In genomic region chr11:6604081-6604626, GRCh38 we compare ENCODE assay signal across 8 cellular contexts. TPM values are rescaled to one million over a fixed set of nuclear protein-coding genes. Genes with fewer than 3 reads are reported as not detected.
DNase-seq lines count a peak whose midpoint lies in the region; ATAC-seq and TF ChIP-seq lines count a peak whose summit lies in the region.

No MANE protein-coding gene starts in this region.

- no peaks in the 10 kb centered on the region for H3K9me3 ChIP-seq in mononuclear cell (ENCODE audit: low read depth, low read length)
- H3K9me3 ChIP-seq in thoracic aorta: no peaks in the 10 kb centered on the region

- peak; percentile 9 for TF ChIP-seq CTCF in thoracic aorta (IDR thresholded peaks at IDR 0.05)

- H3K4me3 ChIP-seq in mononuclear cell (ENCODE audit: low read length) (peak overlapping the region; percentile 87), thoracic aorta (peak overlapping the region; percentile 89)

- H3K27ac ChIP-seq in epithelial cell of prostate: peak overlapping the region; percentile 90
- peak overlapping the region; percentile 99 to 100 for H3K27ac ChIP-seq in thoracic aorta

- peaks cover 27% of the 10 kb centered on the region for H3K36me3 ChIP-seq in thoracic aorta

- H3K27me3 ChIP-seq in mononuclear cell (ENCODE audit: insufficient read depth, low read length): no peaks in the 10 kb centered on the region
- H3K27me3 ChIP-seq in thoracic aorta (replicated peaks; ENCODE audit: insufficient read depth): no peaks in the 10 kb centered on the region

- peak; percentile 40 for ATAC-seq in GM18502 (IDR thresholded peaks at IDR 0.05; ENCODE audit: poor library complexity, unreplicated experiment)
- ATAC-seq in HG02938 (IDR thresholded peaks at IDR 0.05; ENCODE audit: unreplicated experiment): peak; percentile 38
- ATAC-seq in thoracic aorta (ENCODE audit: insufficient number of reproducible peaks, low FRiP score, low read depth): no peak

- H3K4me1 ChIP-seq in mononuclear cell (ENCODE audit: insufficient read depth, low read length) (peaks cover 68% of the 10 kb centered on the region), thoracic aorta (ENCODE audit: control insufficient read depth in 1 of 2, low read depth in 2 of 2) (peaks cover 44 to 70% of the 10 kb centered on the region in 2 donors)

- DNase-seq in AG08395 (ENCODE audit: low spot score) (peak; percentile 63), NCI-H748 (lab: John Stamatoyannopoulos, UW; ENCODE audit: unreplicated experiment) (peak; percentile 55), epithelial cell of prostate (ENCODE audit: low read depth, low spot score) (no peak), thoracic aorta (ENCODE audit: low spot score) (no peak)
- peak; percentile 21 for DNase-seq in activated CD8-positive, alpha-beta memory T cell treated with anti-CD3 and anti-CD28 coated beads, Interleukin-2, amount 50 U/mL, for 24 hours (ENCODE audit: extremely low read depth)

RNA-seq across cellular contexts. Expression of gene ILK, which starts 0.6 kb away (rescaled TPM):
- total RNA-seq in mononuclear cell: 45.5 TPM
- 100 to 1,000 TPM; 338 to 588 TPM for total RNA-seq in thoracic aorta

RNA-seq across cellular contexts. Expression of gene RRP8, which starts 0.7 kb away (rescaled TPM):
- 19.0 TPM for total RNA-seq in mononuclear cell
- total RNA-seq in thoracic aorta: 10 to 100 TPM; 13.9 to 35.8 TPM

RNA-seq across cellular contexts. Expression of gene TAF10, which starts 7.9 kb away (rescaled TPM):
- total RNA-seq in mononuclear cell (33.2 TPM), thoracic aorta (10 to 100 TPM; 39.5 to 40.0 TPM)

RNA-seq across cellular contexts. Expression of gene TPP1, which starts 15.1 kb away (rescaled TPM):
- total RNA-seq in mononuclear cell (86.2 TPM), thoracic aorta (10 to 100 TPM; 66.7 to 75.6 TPM)

RNA-seq across cellular contexts. Expression of gene DCHS1, which starts 51.5 kb away (rescaled TPM):
- total RNA-seq in mononuclear cell (3.8 TPM), thoracic aorta (10 to 100 TPM; 62.3 to 73.5 TPM)

Comparison
In these comparisons a context has a peak if more than half of its experiments do, and no peak if none do; other contexts are left out.
1. DNase-seq: peak in AG08395 (single experiment), NCI-H748 (single experiment) and activated CD8-positive, alpha-beta memory T cell treated with anti-CD3 and anti-CD28 coated beads, Interleukin-2, amount 50 U/mL, for 24 hours (single experiment); none in epithelial cell of prostate (single experiment) and thoracic aorta (single experiment).